ENCODE assay signal across 1 cellular context in genomic region chr16:46743232-46743719, GRCh38.
TF ChIP-seq lines count a peak whose summit lies in the region.

No MANE protein-coding gene starts in this region.

TF ChIP-seq in H1, 55 proteins besides CTCF, POLR2A, EP300 and RAD21:
- TF ChIP-seq, protein P1, sequence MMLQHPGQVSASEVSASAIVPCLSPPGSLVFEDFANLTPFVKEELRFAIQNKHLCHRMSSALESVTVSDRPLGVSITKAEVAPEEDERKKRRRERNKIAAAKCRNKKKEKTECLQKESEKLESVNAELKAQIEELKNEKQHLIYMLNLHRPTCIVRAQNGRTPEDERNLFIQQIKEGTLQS (IDR thresholded peaks at IDR 0.05; ENCODE audit: insufficient read depth, low read depth, low read length) = no peak
- TF ChIP-seq ATF2 (IDR thresholded peaks at IDR 0.05; ENCODE audit: low read length) = no peak
- no peak for TF ChIP-seq EZH2 (IDR thresholded peaks at IDR 0.05; ENCODE audit: low read depth, low read length, severe bottlenecking)
- no peak for TF ChIP-seq HDAC2 (IDR thresholded peaks at IDR 0.05; ENCODE audit: borderline replicate concordance in 1 of 2, low read depth in 2 of 2, low read length in 2 of 2)
- no peak for TF ChIP-seq MAFK (IDR thresholded peaks at IDR 0.05; ENCODE audit: low read depth, low read length)
- TF ChIP-seq BRCA1 (IDR thresholded peaks at IDR 0.05; ENCODE audit: low read depth, low read length) = no peak
- TF ChIP-seq CTBP2 (IDR thresholded peaks at IDR 0.05; ENCODE audit: borderline replicate concordance, insufficient read depth, insufficient read length, low read length) = no peak
- no peak for TF ChIP-seq CHD1 (IDR thresholded peaks at IDR 0.05; ENCODE audit: low read depth, low read length)
- TF ChIP-seq PHF8 (conservative IDR thresholded peaks at IDR 0.05; ENCODE audit: low read depth, low read length) = no peak
- TF ChIP-seq ASH2L (IDR thresholded peaks at IDR 0.05; ENCODE audit: low read length) = no peak
- TF ChIP-seq BACH1 (IDR thresholded peaks at IDR 0.05; ENCODE audit: low read length) = no peak
- TF ChIP-seq POLR2AphosphoS5 (IDR thresholded peaks at IDR 0.05; ENCODE audit: low read depth, low read length) = no peak
- TF ChIP-seq YY1 (IDR thresholded peaks at IDR 0.05; ENCODE audit: low read depth, low read length) = no peak
- no peak for TF ChIP-seq SUZ12 (IDR thresholded peaks at IDR 0.05; ENCODE audit: low read length)
- TF ChIP-seq GTF2F1 (IDR thresholded peaks at IDR 0.05; ENCODE audit: borderline replicate concordance, low read depth, low read length) = no peak
- no peak for TF ChIP-seq HDAC6 (IDR thresholded peaks at IDR 0.05; ENCODE audit: low read depth, low read length)
- TF ChIP-seq GABPA (IDR thresholded peaks at IDR 0.05; ENCODE audit: borderline replicate concordance, insufficient read depth, low read length) = no peak
- no peak for TF ChIP-seq CBX5 (IDR thresholded peaks at IDR 0.05; ENCODE audit: low read depth, low read length)
